Comparison of ENCODE assay signal across 26 cellular contexts in the genomic region with DNA sequence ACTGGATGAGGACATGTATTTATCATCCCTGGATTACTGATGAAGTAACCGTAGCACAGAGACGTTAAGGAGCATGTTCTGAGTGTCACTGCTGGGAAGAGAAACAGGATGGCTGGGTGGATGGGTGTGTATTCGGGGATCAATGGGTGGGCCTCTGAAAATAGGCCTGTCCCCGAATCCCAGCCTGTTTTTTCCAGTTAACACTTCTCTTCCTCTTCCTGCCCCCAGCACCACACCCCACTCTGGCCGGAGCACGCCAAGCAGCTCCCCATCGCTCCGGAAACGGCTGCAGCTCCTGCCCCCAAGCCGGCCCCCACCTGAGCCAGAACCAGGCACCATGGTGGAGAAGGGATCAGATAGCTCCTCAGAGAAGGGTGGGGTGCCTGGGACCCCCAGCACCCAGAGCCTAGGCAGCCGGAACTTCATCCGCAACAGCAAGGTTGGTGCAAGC. TPM values are rescaled to one million over a fixed set of nuclear protein-coding genes. Genes with fewer than 3 reads are reported as not detected.
DNase-seq lines count a peak whose midpoint lies in the region; ATAC-seq and TF ChIP-seq lines count a peak whose summit lies in the region.
"Had no signal": no experiment of that assay in that cellular context is flagged by ENCODE, and none has a peak within 500 bp of the region (broad histone marks: within the 10 kb centered on the region; RNA-seq: fewer than 3 reads in every experiment).

No MANE protein-coding gene starts in this region.

- H3K27me3 Mint-ChIP-seq in T-cell: no peaks in the 10 kb centered on the region
- H3K27me3 Mint-ChIP-seq: activated CD8-positive, alpha-beta memory T cell treated with anti-CD3 and anti-CD28 coated beads, Interleukin-2, amount 10 ng/mL, durations not matched to agents 7 days and 5 days had no signal

- intact Hi-C loops in heart left ventricle (cut with DNase I) (no loop called here), Right ventricle myocardium superior (cut with DNase I) (no loop called here), esophagus muscularis mucosa (cut with DNase I) (no loop called here), transverse colon (cut with DNase I; ENCODE audit: low total_unique reads) (no loop called here)

- ATAC-seq in heart left ventricle: peak; percentile 45 to 77 (median 58)
- ATAC-seq in Right ventricle myocardium superior (ENCODE audit: poor library complexity): no peak
- ATAC-seq in T-cell (replicated peaks in 1 of 4): no peak
- ATAC-seq: activated CD8-positive, alpha-beta memory T cell treated with anti-CD3 and anti-CD28 coated beads, Interleukin-2, amount 10 ng/mL, durations not matched to agents 7 days and 5 days; left colon had no signal

- H3K36me3 Mint-ChIP-seq in T-cell: peaks cover 32% of the 10 kb centered on the region

- H3K9me3 ChIP-seq in heart left ventricle: no peaks in the 10 kb centered on the region
- H3K9me3 ChIP-seq in esophagus muscularis mucosa: no peaks in the 10 kb centered on the region
- no peaks in the 10 kb centered on the region for H3K9me3 ChIP-seq in neutrophil
- H3K9me3 ChIP-seq in transverse colon: no peaks in the 10 kb centered on the region
- H3K9me3 ChIP-seq: psoas muscle had no signal

- H3K27me3 ChIP-seq in heart left ventricle (no peaks in the 10 kb centered on the region), esophagus muscularis mucosa (no peaks in the 10 kb centered on the region), neutrophil (no peaks in the 10 kb centered on the region), transverse colon (no peaks in the 10 kb centered on the region)

- TF ChIP-seq POLR2A in heart left ventricle (IDR thresholded peaks at IDR 0.05): no peak
- TF ChIP-seq POLR2A in esophagus muscularis mucosa (IDR thresholded peaks at IDR 0.05; ENCODE audit: low read depth): no peak
- no peak for TF ChIP-seq POLR2A in transverse colon (IDR thresholded peaks at IDR 0.05)

- H3K4me3 Mint-ChIP-seq in T-cell: no peak overlapping the region
- H3K4me3 Mint-ChIP-seq: activated CD8-positive, alpha-beta memory T cell treated with anti-CD3 and anti-CD28 coated beads, Interleukin-2, amount 10 ng/mL, durations not matched to agents 7 days and 5 days had no signal

- H3K36me3 ChIP-seq in heart left ventricle (peaks cover 0 to 58% (median 40%) of the 10 kb centered on the region in 9 donors), esophagus muscularis mucosa (peaks cover 10 to 76% (median 56%) of the 10 kb centered on the region in 4 donors), neutrophil (peaks cover 76% of the 10 kb centered on the region), transverse colon (no peaks in the 10 kb centered on the region)

- TF ChIP-seq CTCF in heart left ventricle (IDR thresholded peaks at IDR 0.05) (no peak), esophagus muscularis mucosa (IDR thresholded peaks at IDR 0.05) (no peak), neutrophil (IDR thresholded peaks at IDR 0.05) (no peak), transverse colon (IDR thresholded peaks at IDR 0.05) (no peak)

- TF ChIP-seq EP300 in esophagus muscularis mucosa (IDR thresholded peaks at IDR 0.05) (peak; percentile 70), transverse colon (IDR thresholded peaks at IDR 0.05; ENCODE audit: low read depth) (peak; percentile 37)

- H3K27ac ChIP-seq in heart left ventricle (peak overlapping the region; percentile 48 to 81 (median 70)), esophagus muscularis mucosa (replicated peaks in 1 of 4) (peak overlapping the region in 3 of 4 donors; percentile 9 to 66 (median 48)), neutrophil (peak overlapping the region; percentile 98), transverse colon (peak overlapping the region in 2 of 4 donors; percentile 28 to 39)
- H3K27ac ChIP-seq: C4-2B, KMS-11, psoas muscle had no signal

- in situ Hi-C loops in transverse colon (cut with MboI; ENCODE audit: low pct_ligation_motif_present in 1 of 4, low pct_unique_long_range_greater_than_20kb in 1 of 4, low sequenced_read_pairs in 3 of 4): no loop called here

- peak overlapping the region in 1 of 2 donors; percentile 86 for H3K27ac Mint-ChIP-seq in T-cell
- H3K27ac Mint-ChIP-seq: activated CD8-positive, alpha-beta memory T cell treated with anti-CD3 and anti-CD28 coated beads, Interleukin-2, amount 10 ng/mL, durations not matched to agents 7 days and 5 days; activated T-helper 2 cell treated with anti-CD3 and anti-CD28 coated beads, Interferon-gamma antibody, Interleukin-2, Interleukin-4, amounts not matched to agents 10 μg/mL and 5 μg/mL and 100 μg/mL, durations not matched to agents 14 hours and 24 hours and 36 hours had no signal

- H3K4me1 Mint-ChIP-seq in T-cell: peaks cover 68 to 74% (median 73%) of the 10 kb centered on the region in 3 donors

- CTCF ChIA-PET in T-cell (lab: Charles Lee): no interaction called here

- peak in 3 of 5 donors; percentile 62 to 75 (median 67) for DNase-seq in heart left ventricle
- no peak for DNase-seq in Right ventricle myocardium superior
- DNase-seq in esophagus muscularis mucosa (ENCODE audit: extremely low spot score): no peak
- DNase-seq in transverse colon: no peak
- no peak for DNase-seq in activated CD8-positive, alpha-beta memory T cell treated with anti-CD3 and anti-CD28 coated beads, Interleukin-2, amount 50 U/mL, for 4 hours
- no peak for DNase-seq in T-cell
- no peak for DNase-seq in cerebellar cortex (ENCODE audit: low spot score)
- DNase-seq: activated CD4-positive, alpha-beta T cell treated with anti-CD3 and anti-CD28 coated beads for 4 hours; activated CD8-positive, alpha-beta memory T cell treated with anti-CD3 and anti-CD28 coated beads, Interleukin-2, amount 10 ng/mL, durations not matched to agents 7 days and 5 days; caudate nucleus; DMS153; foreskin melanocyte; GOT3; left colon; NCI-H1694 treated with DMSO at 0.1 percent for 48 hours; NCI-H774; OCI-M1; psoas muscle; SHP77 treated with DMSO at 0.1 percent for 48 hours; stimulated activated CD4-positive, alpha-beta T cell treated with anti-CD3 and anti-CD28 coated beads, Interleukin-4, amount 100 ng/mL, for 4 hours; T-helper 1 cell had no signal

- H3K4me1 ChIP-seq in heart left ventricle: peaks cover 0 to 62% (median 32%) of the 10 kb centered on the region in 12 donors
- peaks cover 50 to 66% (median 61%) of the 10 kb centered on the region in 4 donors for H3K4me1 ChIP-seq in esophagus muscularis mucosa
- peaks cover 78 to 87% of the 10 kb centered on the region in 2 experiments for H3K4me1 ChIP-seq in neutrophil (ENCODE audit: control insufficient read depth in 1 of 2, insufficient read depth in 1 of 2, low read depth in 1 of 2, low read length in 1 of 2)
- peaks cover 7 to 52% (median 39%) of the 10 kb centered on the region in 4 donors for H3K4me1 ChIP-seq in transverse colon

- 67 to 79% (median 72%) methylated on average over 12 of the region's 12 CpGs for WGBS in heart left ventricle, 4 donors
- 72% methylated on average over 12 of the region's 12 CpGs for WGBS in esophagus muscularis mucosa
- WGBS in transverse colon (ENCODE audit: low coverage in 1 of 2), 2 donors: 92 to 100% methylated on average over 1 to 12 of the region's 12 CpGs

- POLR2A ChIA-PET in T-cell (lab: Charles Lee): no interaction called here

- no peak overlapping the region for H3K4me3 ChIP-seq in heart left ventricle
- no peak overlapping the region for H3K4me3 ChIP-seq in esophagus muscularis mucosa
- H3K4me3 ChIP-seq in neutrophil (ENCODE audit: low read depth in 1 of 2, low read length in 1 of 2): no peak overlapping the region
- no peak overlapping the region for H3K4me3 ChIP-seq in transverse colon
- H3K4me3 ChIP-seq: psoas muscle had no signal

- H3K9me3 Mint-ChIP-seq in T-cell: no peaks in the 10 kb centered on the region
- H3K9me3 Mint-ChIP-seq: activated T-helper 2 cell treated with anti-CD3 and anti-CD28 coated beads, Interferon-gamma antibody, Interleukin-2, Interleukin-4, amounts not matched to agents 10 μg/mL and 5 μg/mL and 100 μg/mL, durations not matched to agents 14 hours and 24 hours and 36 hours had no signal

RNA-seq across cellular contexts. Expression of a gene that starts 8.8 kb away (rescaled TPM):
- total RNA-seq in heart left ventricle (10 to 100 TPM; 21.8 to 64.5 (median 29.0) TPM), Right ventricle myocardium superior (25.5 TPM), esophagus muscularis mucosa (10 to 100 TPM; 27.8 to 55.3 (median 52.1) TPM), transverse colon (10 to 100 TPM; 14.2 to 32.1 (median 21.6) TPM), T-cell (100 to 1,000 TPM; 189 to 318 (median 227) TPM)
- polyA plus RNA-seq in heart left ventricle: 10 to 100 TPM; 31.3 to 36.3 TPM

RNA-seq across cellular contexts. Expression of a gene that starts 21.4 kb away (rescaled TPM):
- 10 to 100 TPM; 22.1 to 68.3 (median 32.4) TPM for total RNA-seq in heart left ventricle
- polyA plus RNA-seq in heart left ventricle: 10 to 100 TPM; 19.7 to 64.4 TPM
- total RNA-seq in Right ventricle myocardium superior: 48.2 TPM
- 10 to 100 TPM in 3 of 4 donors, 1 to 10 TPM in 1; 8.3 to 15.7 (median 12.8) TPM for total RNA-seq in esophagus muscularis mucosa
- 10 to 100 TPM in 1 of 4 donors, 1 to 10 TPM in 2, under 1 TPM in 1; 0.60 to 14.2 (median 3.2) TPM for total RNA-seq in transverse colon
- total RNA-seq in T-cell: 1 to 10 TPM; 1.1 to 4.3 (median 3.7) TPM

RNA-seq across cellular contexts. Expression of a gene that starts 32.6 kb away (rescaled TPM):
- total RNA-seq in heart left ventricle (10 to 100 TPM in 1 of 9 donors, 1 to 10 TPM in 8; 1.1 to 13.4 (median 3.3) TPM), Right ventricle myocardium superior (5.6 TPM), esophagus muscularis mucosa (under 1 TPM in 3 of 4 donors, not detected in 1; 0.33 to 0.86 (median 0.58) TPM), transverse colon (under 1 TPM in 2 of 4 donors, not detected in 2; 0.32 to 0.68 TPM), T-cell (under 1 TPM in 3 of 5 donors, not detected in 2; 0.41 to 0.51 (median 0.46) TPM)
- polyA plus RNA-seq in heart left ventricle: 1 to 10 TPM in 1 of 2 donors, under 1 TPM in 1; 0.80 to 1.4 TPM
- total RNA-seq: activated CD8-positive, alpha-beta memory T cell treated with anti-CD3 and anti-CD28 coated beads, Interleukin-2, amount 10 ng/mL, durations not matched to agents 7 days and 5 days; temporal lobe had no signal

RNA-seq across cellular contexts. Expression of a gene that starts 44.9 kb away (rescaled TPM):
- total RNA-seq in heart left ventricle (1 to 10 TPM; 2.7 to 8.2 (median 4.2) TPM), Right ventricle myocardium superior (3.3 TPM), esophagus muscularis mucosa (1 to 10 TPM; 4.6 to 8.4 (median 6.4) TPM), transverse colon (1 to 10 TPM; 3.4 to 8.4 (median 6.5) TPM), T-cell (10 to 100 TPM; 14.1 to 29.0 (median 26.8) TPM)
- 1 to 10 TPM; 1.3 to 2.2 TPM for polyA plus RNA-seq in heart left ventricle

Comparison
In these comparisons a context has a peak if more than half of its experiments do, and no peak if none do; other contexts are left out.
1. ATAC-seq: peak in heart left ventricle (4 of 4); none in Right ventricle myocardium superior (single experiment) and T-cell (0 of 4).
2. DNase-seq: peak in heart left ventricle (3 of 5); none in Right ventricle myocardium superior (single experiment), esophagus muscularis mucosa (single experiment), transverse colon (single experiment), activated CD8-positive, alpha-beta memory T cell treated with anti-CD3 and anti-CD28 coated beads, Interleukin-2, amount 50 U/mL, for 4 hours (single experiment), T-cell (0 of 34) and cerebellar cortex (single experiment).